21 cellular contexts compared by ENCODE assay signal in genomic region chr16:79508294-79508693, GRCh38.
"Had no signal": no experiment of that assay in that cellular context is flagged by ENCODE, and none has a peak within 500 bp of the region (broad histone marks: within the 10 kb centered on the region; RNA-seq: fewer than 3 reads in every experiment).

No MANE protein-coding gene starts in this region.

- H3K4me1 Mint-ChIP-seq: activated CD4-positive, alpha-beta T cell treated with anti-CD3 and anti-CD28 coated beads, Interleukin-2, amount 10 ng/mL, durations not matched to agents 24 days and 14 days; central memory CD8-positive, alpha-beta T cell had no signal

- H3K27ac ChIP-seq: brain microvascular endothelial cell, esophagus muscularis mucosa, ovary, thyroid gland had no signal

- H3K27me3 ChIP-seq: brain microvascular endothelial cell, ovary, thyroid gland had no signal

- H3K9me3 Mint-ChIP-seq: activated CD4-positive, alpha-beta T cell treated with anti-CD3 and anti-CD28 coated beads, Interleukin-2, amount 10 ng/mL, durations not matched to agents 24 days and 14 days; activated naive CD4-positive, alpha-beta T cell treated with anti-CD3 and anti-CD28 coated beads for 36 hours; activated T-cell treated with anti-CD3 and anti-CD28 coated beads, Interleukin-2, amount 50 U/mL, for 4 hours; central memory CD8-positive, alpha-beta T cell had no signal

- H3K27ac Mint-ChIP-seq: activated CD4-positive, alpha-beta T cell treated with anti-CD3 and anti-CD28 coated beads, Interleukin-2, amount 10 ng/mL, durations not matched to agents 24 days and 14 days; activated CD8-positive, alpha-beta T cell treated with anti-CD3 and anti-CD28 coated beads, Interleukin-2, amount 10 ng/mL, durations not matched to agents 7 days and 5 days; activated naive CD4-positive, alpha-beta T cell treated with anti-CD3 and anti-CD28 coated beads for 36 hours had no signal

- H3K4me3 ChIP-seq: coronary artery, esophagus muscularis mucosa, ovary, thyroid gland had no signal

- H3K9me3 ChIP-seq: esophagus muscularis mucosa, ovary, thyroid gland had no signal

- H3K4me1 ChIP-seq: thyroid gland had no signal

- H3K4me3 Mint-ChIP-seq: activated CD4-positive, alpha-beta T cell treated with anti-CD3 and anti-CD28 coated beads, Interleukin-2, amount 10 ng/mL, durations not matched to agents 24 days and 14 days; activated CD8-positive, alpha-beta T cell treated with anti-CD3 and anti-CD28 coated beads, Interleukin-2, amount 10 ng/mL, durations not matched to agents 7 days and 5 days; activated naive CD4-positive, alpha-beta T cell treated with anti-CD3 and anti-CD28 coated beads for 36 hours; activated T-cell treated with anti-CD3 and anti-CD28 coated beads, Interleukin-2, amount 50 U/mL, for 4 hours; central memory CD8-positive, alpha-beta T cell; naive thymus-derived CD4-positive, alpha-beta T cell had no signal

- DNase-seq: activated CD4-positive, alpha-beta T cell treated with anti-CD3 and anti-CD28 coated beads, Interleukin-2, amount 10 ng/mL, durations not matched to agents 24 days and 14 days; activated CD4-positive, CD25-positive, alpha-beta regulatory T cell; activated CD8-positive, alpha-beta memory T cell treated with anti-CD3 and anti-CD28 coated beads, Interleukin-2, amount 50 U/mL, for 4 hours; activated CD8-positive, alpha-beta T cell treated with anti-CD3 and anti-CD28 coated beads, Interleukin-2, amount 10 ng/mL, durations not matched to agents 7 days and 5 days; activated naive CD4-positive, alpha-beta T cell treated with anti-CD3 and anti-CD28 coated beads for 36 hours; activated T-cell treated with anti-CD3 and anti-CD28 coated beads, Interleukin-2, amount 50 U/mL, for 4 hours; brain microvascular endothelial cell; effector CD4-positive, alpha-beta T cell; islet precursor cell; mesenchymal stem cell; naive thymus-derived CD4-positive, alpha-beta T cell; ovary; stimulated activated CD8-positive, alpha-beta memory T cell treated with anti-CD3 and anti-CD28 coated beads, Interleukin-4, amount 100 ng/mL, for 48 hours; stimulated activated naive CD4-positive, alpha-beta T cell; T-helper 1 cell; T-helper 9 cell; thyroid gland had no signal

- H3K36me3 ChIP-seq: brain microvascular endothelial cell, esophagus muscularis mucosa, ovary, thyroid gland had no signal

- ATAC-seq: activated CD8-positive, alpha-beta T cell treated with anti-CD3 and anti-CD28 coated beads, Interleukin-2, amount 10 ng/mL, durations not matched to agents 7 days and 5 days; activated T-cell treated with anti-CD3 and anti-CD28 coated beads, Interleukin-2, amount 50 U/mL, for 4 hours; SK-N-SH treated with all-trans-retinoic acid at 6 μM for 48 hours had no signal

- H3K36me3 Mint-ChIP-seq: naive thymus-derived CD4-positive, alpha-beta T cell had no signal
